Comparison of ENCODE assay signal across 20 cellular contexts in genomic region chr1:59686574-59686973, GRCh38.
DNase-seq lines count a peak whose midpoint lies in the region; TF ChIP-seq lines count a peak whose summit lies in the region.
"Had no signal": no experiment of that assay in that cellular context is flagged by ENCODE, and none has a peak within 500 bp of the region (broad histone marks: within the 10 kb centered on the region; RNA-seq: fewer than 3 reads in every experiment).

No MANE protein-coding gene starts in this region.

- H3K4me1 ChIP-seq in KMS-11 (ENCODE audit: low read depth, poor library complexity, severe bottlenecking) (peaks cover 100% of the 10 kb centered on the region), trophoblast cell (ENCODE audit: control insufficient read depth in 1 of 2, insufficient read depth in 2 of 2, low read length in 2 of 2) (peaks cover 7 to 13% of the 10 kb centered on the region in 2 experiments), stomach smooth muscle (ENCODE audit: control insufficient read depth, insufficient read depth, low read length) (peaks cover 46% of the 10 kb centered on the region)
- H3K4me1 ChIP-seq: Caco-2 had no signal

- no peak overlapping the region for H4K91ac ChIP-seq in trophoblast cell (ENCODE audit: low read depth, low read length)

- no CpG with 5 or more reads among the region's 2 CpGs for WGBS in trophoblast cell (ENCODE audit: extremely low coverage, insufficient coverage, insufficient read length)

- peak overlapping the region; percentile 33; the same call in 1 of the 2 replicates for H3K9ac ChIP-seq in KMS-11
- no peak overlapping the region for H3K9ac ChIP-seq in trophoblast cell (ENCODE audit: low read length)
- H3K9ac ChIP-seq in stomach smooth muscle (ENCODE audit: low read length in 2 of 2) = peak overlapping the region in 1 of 2 donors; percentile 21
- H3K9ac ChIP-seq: BLaER1 treated with 17β-estradiol and CSF1 and Interleukin-3, amounts not matched to agents 10 nM and 100 nM; SK-N-SH had no signal

- no peaks in the 10 kb centered on the region for H4K20me1 ChIP-seq in KMS-11 (ENCODE audit: insufficient read depth)
- H4K20me1 ChIP-seq: BLaER1 treated with 17β-estradiol and CSF1 and Interleukin-3, amounts not matched to agents 10 nM and 100 nM had no signal

- H3K27ac ChIP-seq in KMS-11 = peak overlapping the region; percentile 81
- peak overlapping the region; percentile 36 for H3K27ac ChIP-seq in trophoblast cell (ENCODE audit: low read depth, low read length)
- peak overlapping the region; percentile 86 for H3K27ac ChIP-seq in stomach smooth muscle (ENCODE audit: low read length)
- H3K27ac ChIP-seq: PC-9, RWPE1 had no signal

- H3K79me2 ChIP-seq in KMS-11 (ENCODE audit: insufficient read depth, low read depth) = no peaks in the 10 kb centered on the region
- H3K79me2 ChIP-seq in trophoblast cell (ENCODE audit: control insufficient read depth, insufficient read depth, low read length, poor library complexity) = no peaks in the 10 kb centered on the region

- H3K4ac ChIP-seq in trophoblast cell (ENCODE audit: low read depth, low read length) = no peak overlapping the region

- H3K27me3 ChIP-seq in KMS-11 (ENCODE audit: insufficient read depth, low read depth) (no peaks in the 10 kb centered on the region), trophoblast cell (ENCODE audit: insufficient read depth, low read length) (no peaks in the 10 kb centered on the region), stomach smooth muscle (ENCODE audit: control insufficient read depth in 1 of 2, insufficient read depth in 2 of 2, low read length in 2 of 2) (no peaks in the 10 kb centered on the region)
- H3K27me3 ChIP-seq: BLaER1 treated with 17β-estradiol and CSF1 and Interleukin-3, amounts not matched to agents 10 nM and 100 nM; MG63 had no signal

- peaks cover 6% of the 10 kb centered on the region for H3K79me1 ChIP-seq in trophoblast cell (ENCODE audit: low read length)

- no peak overlapping the region for H3K23ac ChIP-seq in trophoblast cell (ENCODE audit: low read length)

- DNase-seq in DMS79 treated with DMSO at 0.1 percent for 48 hours (lab: John Stamatoyannopoulos, UW) (peak; percentile 78), DMS79 (lab: John Stamatoyannopoulos, UW) (no peak), trophoblast cell (no peak), glomerular visceral epithelial cell (ENCODE audit: extremely low spot score) (no peak), GM19238 (ENCODE audit: insufficient read length, low spot score) (no peak)
- DNase-seq: 8988T; Caco-2; CD4-positive, alpha-beta memory T cell; H9; NCI-H1048; NCI-H1417 treated with DMSO at 0.1 percent for 48 hours; NCI-H1930; NCI-H2227 treated with DMSO at 0.1 percent for 48 hours; PC-9; SK-N-SH had no signal

- H3K4me3 ChIP-seq in KMS-11 (IDR thresholded peaks at IDR 0.05; ENCODE audit: insufficient read depth, low read depth, low read length) (peak overlapping the region; percentile 70), trophoblast cell (ENCODE audit: low read depth, low read length) (no peak overlapping the region), stomach smooth muscle (ENCODE audit: low read length in 2 of 2) (no peak overlapping the region)
- H3K4me3 ChIP-seq: BLaER1 treated with 17β-estradiol and CSF1 and Interleukin-3, amounts not matched to agents 10 nM and 100 nM; MG63; PC-9 had no signal

- no peak overlapping the region for H3K18ac ChIP-seq in trophoblast cell (ENCODE audit: low read length)

- no peak overlapping the region for H2BK12ac ChIP-seq in trophoblast cell (ENCODE audit: low read length)

- TF ChIP-seq CTCF in KMS-11 (conservative IDR thresholded peaks at IDR 0.05; ENCODE audit: low read depth, low read length) = no peak

- no peak overlapping the region for H2BK120ac ChIP-seq in trophoblast cell (ENCODE audit: insufficient read depth, low read length, poor library complexity)

- no peak overlapping the region for H2AK5ac ChIP-seq in trophoblast cell (ENCODE audit: low read length)

- no peak overlapping the region for H3K14ac ChIP-seq in trophoblast cell (ENCODE audit: low read length)

- H2AFZ ChIP-seq in KMS-11 (ENCODE audit: low read depth) (peak overlapping the region; percentile 25; the same call in 1 of the 2 replicates), trophoblast cell (ENCODE audit: insufficient read depth, low read length, poor library complexity) (no peak overlapping the region)
- H2AFZ ChIP-seq: PC-9 had no signal

- no peak overlapping the region for H4K8ac ChIP-seq in trophoblast cell (ENCODE audit: low read depth, low read length)

- H3K36me3 ChIP-seq in KMS-11 (ENCODE audit: insufficient read depth) (no peaks in the 10 kb centered on the region), trophoblast cell (ENCODE audit: control insufficient read depth in 1 of 2, insufficient read depth in 2 of 2, low read length in 2 of 2) (no peaks in the 10 kb centered on the region), stomach smooth muscle (ENCODE audit: control insufficient read depth in 2 of 2, insufficient read depth in 2 of 2, low read length in 2 of 2) (no peaks in the 10 kb centered on the region)
- H3K36me3 ChIP-seq: BLaER1 treated with 17β-estradiol and CSF1 and Interleukin-3, amounts not matched to agents 10 nM and 100 nM; MG63 had no signal

- peaks cover 2% of the 10 kb centered on the region for H3K9me3 ChIP-seq in trophoblast cell (ENCODE audit: insufficient read depth, low read depth, low read length)
- H3K9me3 ChIP-seq in stomach smooth muscle (ENCODE audit: control insufficient read depth in 2 of 2, low read length in 2 of 2) = no peaks in the 10 kb centered on the region
- H3K9me3 ChIP-seq: BLaER1 treated with 17β-estradiol and CSF1 and Interleukin-3, amounts not matched to agents 10 nM and 100 nM; Caco-2; MG63; SK-N-SH had no signal

- H4K12ac ChIP-seq in trophoblast cell (ENCODE audit: low read depth, low read length) = no peak overlapping the region

- no peak overlapping the region for H2BK5ac ChIP-seq in trophoblast cell (ENCODE audit: low read depth, low read length, poor library complexity)

- H3K4me2 ChIP-seq in KMS-11 (peak overlapping the region; percentile 80), trophoblast cell (ENCODE audit: low read length) (no peak overlapping the region)
- H3K4me2 ChIP-seq: PC-9, SK-N-SH had no signal

Comparison
In these comparisons a context has a peak if more than half of its experiments do, and no peak if none do; other contexts are left out.
1. H3K27ac ChIP-seq: peak in every context shown above with its lines; median percentile 86 in stomach smooth muscle; 81 in KMS-11; 36 in trophoblast cell.